In the genomic region with DNA sequence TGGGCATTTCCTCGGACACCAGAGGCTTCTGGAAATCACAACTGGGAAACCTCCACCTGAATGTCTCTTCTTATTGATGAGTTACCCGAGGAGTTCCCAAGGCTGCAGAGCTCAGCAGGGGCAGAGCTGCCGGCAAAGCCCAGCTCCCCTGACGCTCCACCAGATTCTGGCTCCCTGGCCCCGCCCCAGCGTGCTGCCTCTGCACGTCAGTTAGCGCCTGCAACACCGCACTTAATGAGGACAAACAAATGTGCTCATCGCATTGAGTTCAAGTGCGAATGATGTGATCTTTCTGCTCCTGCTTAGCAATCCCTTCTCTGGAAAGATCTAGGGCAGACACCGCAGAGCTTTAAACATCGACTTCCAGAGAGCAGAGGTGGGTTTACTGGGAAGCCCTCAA, we compare ENCODE assay signal across 8 cellular contexts. TPM values are rescaled to one million over a fixed set of nuclear protein-coding genes. Genes with fewer than 3 reads are reported as not detected.
A peak's percentile ranks its signal among the peaks of the same experiment; 100 is the strongest.
DNase-seq lines count a peak whose midpoint lies in the region; ATAC-seq and TF ChIP-seq lines count a peak whose summit lies in the region.

No MANE protein-coding gene starts in this region.

- CTCF ChIA-PET in AG04449 (lab: Yijun Ruan, JAX): interaction anchor here (1.2 to 2.2 kb wide), 3 partner anchors 8 to 90 kb away, joined by 4 to 12 read pairs (median 5); no protein-coding TSS in a partner anchor

- peak overlapping the region; percentile 13; the same call in 1 of the 2 replicates for H3K4me3 ChIP-seq in AG04449 (ENCODE audit: low read depth, low read length)

- peaks cover 11% of the 10 kb centered on the region for H3K27me3 Mint-ChIP-seq in activated T-cell treated with anti-CD3 and anti-CD28 coated beads, Interleukin-2, amount 50 U/mL, for 4 hours (ENCODE audit: low read depth)
- H3K27me3 Mint-ChIP-seq in progenitor cell of endocrine pancreas: peaks cover 20% of the 10 kb centered on the region

- H3K36me3 Mint-ChIP-seq in activated T-cell treated with anti-CD3 and anti-CD28 coated beads, Interleukin-2, amount 50 U/mL, for 4 hours (ENCODE audit: insufficient read depth): peaks cover 3% of the 10 kb centered on the region
- no peaks in the 10 kb centered on the region for H3K36me3 Mint-ChIP-seq in progenitor cell of endocrine pancreas (ENCODE audit: insufficient read depth)

- POLR2A ChIA-PET in AG04449 (lab: Yijun Ruan, JAX): no interaction called here

- H3K4me3 Mint-ChIP-seq in activated T-cell treated with anti-CD3 and anti-CD28 coated beads, Interleukin-2, amount 50 U/mL, for 4 hours: no peak overlapping the region
- H3K4me3 Mint-ChIP-seq in progenitor cell of endocrine pancreas (ENCODE audit: low read depth): peak overlapping the region; percentile 55

- H3K27ac Mint-ChIP-seq in progenitor cell of endocrine pancreas: no peak overlapping the region

- peaks cover 5% of the 10 kb centered on the region for H3K4me1 Mint-ChIP-seq in activated T-cell treated with anti-CD3 and anti-CD28 coated beads, Interleukin-2, amount 50 U/mL, for 4 hours (ENCODE audit: low read depth)
- peaks cover 2% of the 10 kb centered on the region for H3K4me1 Mint-ChIP-seq in progenitor cell of endocrine pancreas (ENCODE audit: low read depth)

- peak in 1 of 2 donors; percentile 58 for ATAC-seq in activated T-cell treated with anti-CD3 and anti-CD28 coated beads, Interleukin-2, amount 50 U/mL, for 4 hours
- no peak for ATAC-seq in GM21737 (IDR thresholded peaks at IDR 0.05; ENCODE audit: unreplicated experiment)
- ATAC-seq in GM21526 (IDR thresholded peaks at IDR 0.05; ENCODE audit: low FRiP score, unreplicated experiment): no peak

- peaks cover 7% of the 10 kb centered on the region for H3K9me3 Mint-ChIP-seq in activated T-cell treated with anti-CD3 and anti-CD28 coated beads, Interleukin-2, amount 50 U/mL, for 4 hours
- peaks cover 3% of the 10 kb centered on the region for H3K9me3 Mint-ChIP-seq in progenitor cell of endocrine pancreas (ENCODE audit: low read depth)

- DNase-seq in AG04449 (ENCODE audit: low read depth, low spot score) (peak; percentile 5), NCI-H1092 treated with DMSO at 0.1 percent for 48 hours (lab: John Stamatoyannopoulos, UW) (peak; percentile 45), glomerular visceral epithelial cell (ENCODE audit: extremely low spot score) (peak; percentile 40), progenitor cell of endocrine pancreas (ENCODE audit: low spot score, unreplicated experiment) (peak; percentile 17), GF-D8 (lab: John Stamatoyannopoulos, UW) (no peak)
- DNase-seq in activated T-cell treated with anti-CD3 and anti-CD28 coated beads, Interleukin-2, amount 50 U/mL, for 4 hours: peak; percentile 12

- TF ChIP-seq CTCF in AG04449 (IDR thresholded peaks at IDR 0.05; ENCODE audit: insufficient read depth, low read length, missing control alignments): no peak
- no peak for TF ChIP-seq CTCF in progenitor cell of endocrine pancreas (IDR thresholded peaks at IDR 0.05; ENCODE audit: unreplicated experiment)

RNA-seq across cellular contexts. Expression of a gene that starts 55.5 kb away (rescaled TPM):
- total RNA-seq in activated T-cell treated with anti-CD3 and anti-CD28 coated beads, Interleukin-2, amount 50 U/mL, for 4 hours: 10 to 100 TPM; 38.8 to 41.4 (median 39.1) TPM
- 49.3 and 52.1 TPM in 2 replicates for total RNA-seq in progenitor cell of endocrine pancreas
